Comparison of ENCODE assay signal across 8 cellular contexts in the genomic region with DNA sequence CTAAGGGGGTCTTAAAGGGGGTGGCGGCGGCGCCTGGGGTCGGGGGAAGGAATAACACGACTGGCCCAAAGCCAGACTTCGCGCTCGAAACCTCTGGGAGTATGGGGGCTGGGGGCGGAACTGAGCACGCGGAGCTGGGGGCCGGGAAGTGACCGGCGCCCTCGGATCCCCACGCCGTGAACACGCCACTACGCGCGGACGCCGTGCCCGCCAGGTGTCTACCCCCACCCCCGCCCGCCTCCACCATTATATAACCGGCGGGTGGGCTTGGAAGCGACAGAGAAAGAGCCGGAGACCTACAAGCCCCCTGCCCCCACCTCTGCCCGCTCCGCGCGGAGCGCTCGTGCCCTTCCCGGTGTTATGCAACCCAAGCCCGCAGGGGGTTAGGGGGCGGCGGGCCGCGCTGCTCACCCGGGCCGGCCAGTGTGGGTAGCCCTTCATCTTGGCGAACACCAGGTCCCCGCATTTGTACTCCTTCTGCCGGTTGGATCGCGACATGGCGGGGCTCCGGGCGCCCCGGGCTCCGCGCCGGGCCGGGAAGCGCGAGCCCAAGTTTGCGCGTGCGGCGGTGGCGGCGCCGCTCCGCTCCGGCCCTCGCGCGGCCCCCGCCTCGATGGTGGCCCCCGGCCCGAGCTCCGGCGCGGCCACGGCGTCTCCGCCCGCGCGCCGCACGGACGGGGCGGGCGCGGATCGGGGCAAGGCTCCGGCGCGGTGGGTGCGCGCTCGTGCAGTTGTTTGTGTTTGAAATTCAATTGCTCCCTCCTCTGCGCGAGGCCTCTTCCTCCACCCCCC. TPM values are rescaled to one million over a fixed set of nuclear protein-coding genes. Genes with fewer than 3 reads are reported as not detected.
DNase-seq lines count a peak whose midpoint lies in the region; ATAC-seq and TF ChIP-seq lines count a peak whose summit lies in the region.

A gene (minus strand): TSS at position 744 of the 792 bp plus-strand sequence. CDS start 246 bp downstream, at position 498.

- peaks cover under 1% of the 10 kb centered on the region for H3K36me3 Mint-ChIP-seq in nephron (ENCODE audit: low read depth)

- no peaks in the 10 kb centered on the region for H3K9me3 Mint-ChIP-seq in nephron

- TF ChIP-seq CTCF in fibroblast of mammary gland (conservative IDR thresholded peaks at IDR 0.05; ENCODE audit: control insufficient read depth, insufficient read depth, low read depth, low read length) (no peak), nephron (IDR thresholded peaks at IDR 0.05; ENCODE audit: unreplicated experiment in 3 of 3) (no peak)

- H3K4me3 ChIP-seq in fibroblast of mammary gland (ENCODE audit: control insufficient read depth, low read depth, low read length): peak within 1 kb of the TSS; percentile 92

- peaks cover 69% of the 10 kb centered on the region for H3K4me1 Mint-ChIP-seq in nephron

- ATAC-seq in GM21529 (IDR thresholded peaks at IDR 0.05; ENCODE audit: unreplicated experiment): peak; percentile 13

- H3K27ac Mint-ChIP-seq in nephron: peak within 1 kb of the TSS; percentile 99

- peak within 1 kb of the TSS; percentile 97 to 99 (median 98) for H3K4me3 Mint-ChIP-seq in nephron

- H3K27me3 Mint-ChIP-seq in nephron (ENCODE audit: low read depth): no peaks in the 10 kb centered on the region

- DNase-seq in EH (ENCODE audit: low read depth) (peak; percentile 47), LHCN-M2 (ENCODE audit: low read depth) (peak; percentile 34), fibroblast of mammary gland (ENCODE audit: low read depth) (no peak), NCI-H446 treated with DMSO at 0.1 percent for 48 hours (lab: John Stamatoyannopoulos, UW) (no peak), NCI-H526 treated with DMSO at 0.1 percent for 48 hours (lab: John Stamatoyannopoulos, UW) (no peak)
- peak; percentile 52 for DNase-seq in activated CD8-positive, alpha-beta memory T cell treated with anti-CD3 and anti-CD28 coated beads, Interleukin-2, amount 50 U/mL, for 4 hours

RNA-seq across cellular contexts. Expression of the gene that starts here (rescaled TPM):
- total RNA-seq in LHCN-M2 (2014; rRNA removed): 327 and 339 TPM in 2 replicates
- polyA plus RNA-seq in LHCN-M2 (2012): 270 TPM

Comparison
In these comparisons a context has a peak if more than half of its experiments do, and no peak if none do; other contexts are left out.
1. DNase-seq: peak in EH (single experiment), LHCN-M2 (single experiment) and activated CD8-positive, alpha-beta memory T cell treated with anti-CD3 and anti-CD28 coated beads, Interleukin-2, amount 50 U/mL, for 4 hours (single experiment); none in fibroblast of mammary gland (single experiment), NCI-H446 treated with DMSO at 0.1 percent for 48 hours (single experiment) and NCI-H526 treated with DMSO at 0.1 percent for 48 hours (single experiment).